In genomic region chr22:37924386-37925065, GRCh38 we compare ENCODE assay signal across 16 cellular contexts. TPM values are rescaled to one million over a fixed set of nuclear protein-coding genes. Genes with fewer than 3 reads are reported as not detected.
DNase-seq lines count a peak whose midpoint lies in the region; ATAC-seq and TF ChIP-seq lines count a peak whose summit lies in the region.
"Had no signal": no experiment of that assay in that cellular context is flagged by ENCODE, and none has a peak within 500 bp of the region (broad histone marks: within the 10 kb centered on the region; RNA-seq: fewer than 3 reads in every experiment).

No MANE protein-coding gene starts in this region.

- H3K27ac ChIP-seq in HEK293 (ENCODE audit: extremely low read depth, low read depth, low read length) (no peak overlapping the region), esophagus muscularis mucosa (replicated peaks in 1 of 4) (peak overlapping the region; percentile 40 to 61 (median 57)), aorta (ENCODE audit: low read depth in 1 of 2, low read length in 2 of 2) (no peak overlapping the region)
- H3K27ac ChIP-seq: PC-9 had no signal

- no peaks in the 10 kb centered on the region for H3K4me1 ChIP-seq in HEK293 (ENCODE audit: control insufficient read depth, insufficient read depth, low read length)
- peaks cover 0 to 58% (median 32%) of the 10 kb centered on the region in 4 donors for H3K4me1 ChIP-seq in esophagus muscularis mucosa
- H3K4me1 ChIP-seq in aorta (ENCODE audit: control insufficient read depth in 1 of 2, insufficient read depth in 2 of 2, low read length in 2 of 2) = no peaks in the 10 kb centered on the region

- no peak for ATAC-seq in stimulated activated effector memory CD8-positive, alpha-beta T cell treated with anti-CD3 and anti-CD28 coated beads, Interleukin-12 subunit alpha, Interleukin-12 subunit beta, amount 100 ng/mL, for 72 hours
- ATAC-seq in aorta (ENCODE audit: low FRiP score) = no peak
- ATAC-seq: HCT116 had no signal

- no peak for TF ChIP-seq CTCF in HEK293 (tag by site-specific recombination; IDR thresholded peaks at IDR 0.05)
- TF ChIP-seq CTCF in esophagus muscularis mucosa (IDR thresholded peaks at IDR 0.05) = no peak

- no peaks in the 10 kb centered on the region for H3K9me3 Mint-ChIP-seq in stimulated activated effector memory CD8-positive, alpha-beta T cell treated with anti-CD3 and anti-CD28 coated beads, Interleukin-12 subunit alpha, Interleukin-12 subunit beta, amount 100 ng/mL, for 72 hours

- TF ChIP-seq EP300 in esophagus muscularis mucosa (IDR thresholded peaks at IDR 0.05) = no peak

- DNase-seq in esophagus muscularis mucosa (ENCODE audit: extremely low spot score) (no peak), NCI-H146 (lab: John Stamatoyannopoulos, UW) (no peak), aorta (no peak), iPS-NIHi11 (ENCODE audit: low spot score) (no peak)
- DNase-seq in stimulated activated effector memory CD8-positive, alpha-beta T cell treated with anti-CD3 and anti-CD28 coated beads, Interleukin-12 subunit alpha, Interleukin-12 subunit beta, amount 100 ng/mL, for 72 hours (ENCODE audit: low spot score in 2 of 2) = no peak
- DNase-seq: Calu3; CD4-positive, CD25-positive, alpha-beta regulatory T cell; KG1; NCI-H1048; NCI-H345; NCI-H748 treated with DMSO at 0.1 percent for 48 hours; PC-9 had no signal

- H3K9me3 ChIP-seq in HEK293 (ENCODE audit: control insufficient read depth, insufficient read depth, low read depth, low read length) (no peaks in the 10 kb centered on the region), esophagus muscularis mucosa (no peaks in the 10 kb centered on the region), aorta (ENCODE audit: control insufficient read depth, low read length) (no peaks in the 10 kb centered on the region)

- TF ChIP-seq POLR2A in esophagus muscularis mucosa (IDR thresholded peaks at IDR 0.05; ENCODE audit: low read depth) = no peak

- peak overlapping the region; percentile 56 for H3K27ac Mint-ChIP-seq in stimulated activated effector memory CD8-positive, alpha-beta T cell treated with anti-CD3 and anti-CD28 coated beads, Interleukin-12 subunit alpha, Interleukin-12 subunit beta, amount 100 ng/mL, for 72 hours

- POLR2A ChIA-PET in HEK293 (lab: Yijun Ruan, JAX) = interaction anchor here (0.6 to 1.1 kb wide), 3 partner anchors 8 to 121 kb away, joined by 3 to 8 read pairs (median 3); no protein-coding TSS in a partner anchor

- H3K36me3 Mint-ChIP-seq in stimulated activated effector memory CD8-positive, alpha-beta T cell treated with anti-CD3 and anti-CD28 coated beads, Interleukin-12 subunit alpha, Interleukin-12 subunit beta, amount 100 ng/mL, for 72 hours = peaks cover 32% of the 10 kb centered on the region

- intact Hi-C loops in esophagus muscularis mucosa (cut with DNase I) (no loop called here), aorta (cut with DNase I) (no loop called here)

- H3K4me3 Mint-ChIP-seq in stimulated activated effector memory CD8-positive, alpha-beta T cell treated with anti-CD3 and anti-CD28 coated beads, Interleukin-12 subunit alpha, Interleukin-12 subunit beta, amount 100 ng/mL, for 72 hours = no peak overlapping the region
- H3K4me3 Mint-ChIP-seq: CD4-positive, CD25-positive, alpha-beta regulatory T cell had no signal

- H3K27me3 ChIP-seq in esophagus muscularis mucosa = no peaks in the 10 kb centered on the region
- no peaks in the 10 kb centered on the region for H3K27me3 ChIP-seq in aorta (ENCODE audit: control insufficient read depth in 1 of 2, insufficient read depth in 2 of 2, low read length in 1 of 2)

- H3K4me3 ChIP-seq in HEK293 (ENCODE audit: low read depth, low read length) (no peak overlapping the region), esophagus muscularis mucosa (no peak overlapping the region), aorta (ENCODE audit: low read length in 2 of 2) (no peak overlapping the region)
- H3K4me3 ChIP-seq: PC-9 had no signal

- H3K36me3 ChIP-seq in HEK293 (ENCODE audit: control insufficient read depth in 2 of 2, insufficient read depth in 1 of 2, low read length in 2 of 2) = peaks cover 29 to 85% of the 10 kb centered on the region in 2 experiments
- H3K36me3 ChIP-seq in esophagus muscularis mucosa = peaks cover 58 to 100% (median 96%) of the 10 kb centered on the region in 4 donors
- H3K36me3 ChIP-seq in aorta (ENCODE audit: control insufficient read depth in 1 of 2, insufficient read depth in 2 of 2, low read length in 1 of 2) = peaks cover 0 to 12% of the 10 kb centered on the region in 2 donors

- no peaks in the 10 kb centered on the region for H3K4me1 Mint-ChIP-seq in stimulated activated effector memory CD8-positive, alpha-beta T cell treated with anti-CD3 and anti-CD28 coated beads, Interleukin-12 subunit alpha, Interleukin-12 subunit beta, amount 100 ng/mL, for 72 hours

- CTCF ChIA-PET in HEK293 (lab: Yijun Ruan, JAX) = no interaction called here

- 88% methylated on average over 16 of the region's 18 CpGs for WGBS in esophagus muscularis mucosa
- 90 to 92% methylated on average over 18 of the region's 18 CpGs for WGBS in aorta, 2 donors

TF ChIP-seq in HEK293, 187 proteins besides CTCF, POLR2A, EP300 and RAD21:
- no peak for TF ChIP-seq SCRT2 (tag by site-specific recombination; IDR thresholded peaks at IDR 0.05)
- TF ChIP-seq ZIC2 (tag by site-specific recombination; IDR thresholded peaks at IDR 0.05) = 0 out of 2 replicates have a peak, but pooled peaks have one; percentile 29
- 0 out of 2 replicates have a peak, but pooled peaks have one; percentile 6 for TF ChIP-seq GLIS1 (tag by site-specific recombination; IDR thresholded peaks at IDR 0.05)
- peak; percentile 14; the same call in 1 of the 2 replicates for TF ChIP-seq GLIS2 (tag by site-specific recombination; IDR thresholded peaks at IDR 0.05)

RNA-seq across cellular contexts. Expression of gene MICALL1, which starts 18.4 kb away (rescaled TPM):
- 100 to 1,000 TPM in 1 of 4 donors, 10 to 100 TPM in 3; 51.2 to 136 (median 71.2) TPM for total RNA-seq in esophagus muscularis mucosa
- total RNA-seq in aorta = 10 to 100 TPM; 24.2 to 39.3 TPM
- polyA plus RNA-seq in aorta = 10 to 100 TPM in 1 of 2 donors, 1 to 10 TPM in 1; 7.0 to 12.8 TPM

RNA-seq across cellular contexts. Expression of gene C22orf23, which starts 28.9 kb away (rescaled TPM):
- not detected for total RNA-seq in esophagus muscularis mucosa
- total RNA-seq in aorta = not detected
- polyA plus RNA-seq in aorta = under 1 TPM in 1 of 2 donors, not detected in 1; 0.18 TPM
- total RNA-seq: CD4-positive, CD25-positive, alpha-beta regulatory T cell had no signal
- polyA plus RNA-seq: CD4-positive, CD25-positive, alpha-beta regulatory T cell had no signal

RNA-seq across cellular contexts. Expression of gene POLR2F, which starts 29.0 kb away (rescaled TPM):
- total RNA-seq in esophagus muscularis mucosa = 10 to 100 TPM; 45.7 to 93.0 (median 72.1) TPM
- 10 to 100 TPM; 45.9 to 46.2 TPM for total RNA-seq in aorta
- polyA plus RNA-seq in aorta = 100 to 1,000 TPM; 150 to 169 TPM

RNA-seq across cellular contexts. Expression of gene SOX10, which starts 59.8 kb away (rescaled TPM):
- total RNA-seq in esophagus muscularis mucosa = 10 to 100 TPM; 10.3 to 29.5 (median 17.7) TPM
- 1 to 10 TPM; 2.6 to 5.9 TPM for total RNA-seq in aorta
- under 1 TPM in 1 of 2 donors, not detected in 1; 0.08 TPM for polyA plus RNA-seq in aorta
- total RNA-seq: A673; Calu3; CD4-positive, CD25-positive, alpha-beta regulatory T cell; M059J; PC-9 had no signal
- polyA plus RNA-seq: CD4-positive, CD25-positive, alpha-beta regulatory T cell had no signal

Comparison
In these comparisons a context has a peak if more than half of its experiments do, and no peak if none do; other contexts are left out.
1. H3K27ac ChIP-seq: peak in esophagus muscularis mucosa (4 of 4); none in HEK293 (single experiment) and aorta (0 of 2).